24 cellular contexts compared by ENCODE assay signal in genomic region chrX:31201503-31201902, GRCh38.
A peak's percentile ranks its signal among the peaks of the same experiment; 100 is the strongest.
DNase-seq lines count a peak whose midpoint lies in the region; ATAC-seq and TF ChIP-seq lines count a peak whose summit lies in the region.
"Had no signal": no experiment of that assay in that cellular context is flagged by ENCODE, and none has a peak within 500 bp of the region (broad histone marks: within the 10 kb centered on the region; RNA-seq: fewer than 3 reads in every experiment).

No MANE protein-coding gene starts in this region.

- no peaks in the 10 kb centered on the region for H3K79me1 ChIP-seq in IMR-90 (ENCODE audit: low read depth in 1 of 2, low read length in 2 of 2)

- H3K27ac ChIP-seq in IMR-90 (ENCODE audit: insufficient read depth, low read length): no peak overlapping the region
- H3K27ac ChIP-seq in sigmoid colon: no peak overlapping the region
- H3K27ac ChIP-seq: A549 had no signal

- no peak overlapping the region for H3K4me3 ChIP-seq in IMR-90 (ENCODE audit: insufficient read depth, low read depth, low read length)
- H3K4me3 ChIP-seq in sigmoid colon: no peak overlapping the region
- H3K4me3 ChIP-seq: A549 had no signal

- H3K18ac ChIP-seq in IMR-90 (ENCODE audit: low read depth, low read length): no peak overlapping the region

- H3K36me3 ChIP-seq in IMR-90 (ENCODE audit: control insufficient read depth, insufficient read depth, low read length): no peaks in the 10 kb centered on the region
- H3K36me3 ChIP-seq in sigmoid colon: peaks cover 0 to 10% (median 0%) of the 10 kb centered on the region in 4 donors

- H4K91ac ChIP-seq in IMR-90 (ENCODE audit: insufficient read depth, low read depth, low read length): no peak overlapping the region

- H3K56ac ChIP-seq in IMR-90 (ENCODE audit: extremely low read depth, insufficient read depth, low read length): no peak overlapping the region

- no peak for TF ChIP-seq POLR2A in IMR-90 (IDR thresholded peaks at IDR 0.05; ENCODE audit: low read depth, low read length)
- no peak for TF ChIP-seq POLR2A in sigmoid colon (IDR thresholded peaks at IDR 0.05)

- H2BK20ac ChIP-seq in IMR-90 (ENCODE audit: low read depth, low read length): no peak overlapping the region

- in situ Hi-C loops in IMR-90 (cut with MboI; ENCODE audit: low sequenced_read_pairs): no loop called here

- no peak overlapping the region for H2BK120ac ChIP-seq in IMR-90 (ENCODE audit: low read depth, low read length)

- H2AK5ac ChIP-seq in IMR-90 (ENCODE audit: low read depth, low read length): no peak overlapping the region

- H3K4me1 ChIP-seq in IMR-90 (ENCODE audit: control insufficient read depth, insufficient read depth, low read length) (no peaks in the 10 kb centered on the region), sigmoid colon (peaks cover 0 to 3% (median 0%) of the 10 kb centered on the region in 4 donors)
- H3K4me1 ChIP-seq: A549 had no signal

- H2AK9ac ChIP-seq in IMR-90 (replicated peaks; ENCODE audit: low read depth, low read length, poor library complexity): no peak overlapping the region

- H2AFZ ChIP-seq in IMR-90 (replicated peaks; ENCODE audit: low read length, poor library complexity): peak overlapping the region; percentile 2

- BruUV-seq in IMR-90 (replicated peaks; lab: Mats Ljungman, UMichigan): no TSS peak

- CTCF ChIA-PET in IMR-90 (lab: Yijun Ruan, JAX): interaction anchor here (0.6 kb wide), 1 partner anchor 343 kb away, joined by 4 read pairs; no protein-coding TSS in a partner anchor

- no peak for TF ChIP-seq RAD21 in IMR-90 (IDR thresholded peaks at IDR 0.05; ENCODE audit: low read length)

- H4K8ac ChIP-seq in IMR-90 (ENCODE audit: low read depth in 2 of 2, low read length in 2 of 2): no peak overlapping the region

- dilution Hi-C loops in IMR-90 (cut with HindIII; ENCODE audit: low sequenced_read_pairs, unreplicated experiment): no loop called here

- no peaks in the 10 kb centered on the region for H4K20me1 ChIP-seq in IMR-90 (ENCODE audit: insufficient read depth, low read length)

- no peak overlapping the region for H2BK15ac ChIP-seq in IMR-90 (ENCODE audit: low read depth, low read length)

- intact Hi-C loops in IMR-90 (cut with micrococcal nuclease): no loop called here
- intact Hi-C loops in sigmoid colon (cut with DNase I): no loop called here

- no peak overlapping the region; the same call in 1 of the 2 replicates for H3K14ac ChIP-seq in IMR-90 (replicated peaks; ENCODE audit: low read depth, low read length)

- no peak overlapping the region for H3K9ac ChIP-seq in IMR-90 (ENCODE audit: low read depth, low read length)
- H3K9ac ChIP-seq: SK-N-SH had no signal

- no peak overlapping the region for H3K4ac ChIP-seq in IMR-90 (ENCODE audit: low read depth, low read length)

- no peak overlapping the region for H3K4me2 ChIP-seq in IMR-90 (ENCODE audit: low read depth, low read length)
- H3K4me2 ChIP-seq: A549, SK-N-SH had no signal

- H3K27me3 ChIP-seq in IMR-90 (ENCODE audit: control insufficient read depth, insufficient read depth, low read length) (no peaks in the 10 kb centered on the region), sigmoid colon (no peaks in the 10 kb centered on the region)

- POLR2A ChIA-PET in IMR-90 (lab: Charles Lee; ENCODE audit: unreplicated experiment): no interaction called here

- no CpG with 5 or more reads among the region's 4 CpGs for WGBS in IMR-90 (ENCODE audit: extremely low coverage in 2 of 2, insufficient read length in 1 of 2), 2 experiments
- WGBS in sigmoid colon, 2 donors: 95 to 96% methylated on average over 4 of the region's 4 CpGs

- H3K9me3 ChIP-seq in IMR-90 (ENCODE audit: control insufficient read depth, insufficient read depth, low read length) (no peaks in the 10 kb centered on the region), sigmoid colon (no peaks in the 10 kb centered on the region)
- H3K9me3 ChIP-seq: A549, SK-N-SH had no signal

- TF ChIP-seq CTCF in IMR-90 (conservative IDR thresholded peaks at IDR 0.05; ENCODE audit: low read depth, low read length) (no peak), sigmoid colon (IDR thresholded peaks at IDR 0.05) (no peak)

- peak; percentile 4 for DNase-seq in Daoy (ENCODE audit: low read depth)
- DNase-seq in IMR-90: no peak
- peak; percentile 52 for DNase-seq in dermis blood vessel endothelial cell
- DNase-seq in iris pigment epithelial cell (ENCODE audit: low read depth): peak; percentile 10
- no peak for DNase-seq in activated CD8-positive, alpha-beta memory T cell treated with anti-CD3 and anti-CD28 coated beads for 24 hours
- no peak for DNase-seq in NCI-H526 (lab: John Stamatoyannopoulos, UW)
- DNase-seq in sigmoid colon: no peak
- DNase-seq: C1 segment of cervical spinal cord; CD4-positive, alpha-beta memory T cell; DMS 273 treated with DMSO at 0.1 percent for 48 hours; DMS79; GOT3; HCEC 1CT; Karpas-422; NCI-H1092 treated with DMSO at 0.1 percent for 48 hours; NCI-H1436; NCI-H187; NCI-H2171 treated with DMSO at 0.1 percent for 48 hours; NCI-H345; NCI-H524; NCI-H774; SK-N-SH had no signal

- no peak overlapping the region for H2BK5ac ChIP-seq in IMR-90 (ENCODE audit: low read depth, low read length, poor library complexity, severe bottlenecking)

- no peak for ATAC-seq in IMR-90 (ENCODE audit: low read depth)
- no peak for ATAC-seq in HG02938 (IDR thresholded peaks at IDR 0.05; ENCODE audit: unreplicated experiment)
- ATAC-seq: A549 had no signal

- no peak for TF ChIP-seq EP300 in sigmoid colon (IDR thresholded peaks at IDR 0.05)

- H3K9me1 ChIP-seq in IMR-90 (ENCODE audit: insufficient read depth, low read length): no peaks in the 10 kb centered on the region

- no peak overlapping the region for H3K23ac ChIP-seq in IMR-90 (ENCODE audit: low read depth, low read length)

- H4K5ac ChIP-seq in IMR-90 (ENCODE audit: low read depth, low read length): no peak overlapping the region

TF ChIP-seq in IMR-90, 13 proteins besides CTCF, POLR2A, EP300 and RAD21:
- no peak for TF ChIP-seq RFX5 (IDR thresholded peaks at IDR 0.05; ENCODE audit: low read depth, low read length)
- no peak for TF ChIP-seq RCOR1 (IDR thresholded peaks at IDR 0.05; ENCODE audit: insufficient replicate concordance, low read length)
- no peak for TF ChIP-seq ELK1 (IDR thresholded peaks at IDR 0.05; ENCODE audit: borderline replicate concordance, low read depth, low read length)
- TF ChIP-seq CEBPB (IDR thresholded peaks at IDR 0.05; ENCODE audit: low read depth, low read length): no peak
- TF ChIP-seq FOS (IDR thresholded peaks at IDR 0.05; ENCODE audit: low read depth, low read length): no peak
- no peak for TF ChIP-seq MAFK (IDR thresholded peaks at IDR 0.05; ENCODE audit: low read depth, low read length)
- TF ChIP-seq MXI1 (IDR thresholded peaks at IDR 0.05; ENCODE audit: borderline replicate concordance, low read depth, low read length): no peak
- no peak for TF ChIP-seq CHD1 (IDR thresholded peaks at IDR 0.05; ENCODE audit: low read depth, low read length)
- TF ChIP-seq USF2 (IDR thresholded peaks at IDR 0.05; ENCODE audit: low read depth, low read length): no peak
- TF ChIP-seq NFE2L2 (IDR thresholded peaks at IDR 0.05; ENCODE audit: low read depth, low read length): no peak
- TF ChIP-seq MAZ (IDR thresholded peaks at IDR 0.05; ENCODE audit: borderline replicate concordance, low read depth, low read length): no peak
- TF ChIP-seq SMC3 (IDR thresholded peaks at IDR 0.05; ENCODE audit: low read depth, low read length): no peak
- TF ChIP-seq BHLHE40 (IDR thresholded peaks at IDR 0.05; ENCODE audit: low read depth, low read length): no peak

Comparison
In these comparisons a context has a peak if more than half of its experiments do, and no peak if none do; other contexts are left out.
1. DNase-seq: peak in Daoy (single experiment), dermis blood vessel endothelial cell (single experiment) and iris pigment epithelial cell (single experiment); none in IMR-90 (single experiment), activated CD8-positive, alpha-beta memory T cell treated with anti-CD3 and anti-CD28 coated beads for 24 hours (single experiment), NCI-H526 (0 of 2) and sigmoid colon (single experiment).